In genomic region chr20:1810926-1811620, GRCh38 we compare ENCODE assay signal across 8 cellular contexts.
DNase-seq lines count a peak whose midpoint lies in the region; ATAC-seq and TF ChIP-seq lines count a peak whose summit lies in the region.

No MANE protein-coding gene starts in this region.

- intact Hi-C loops in head of caudate nucleus (cut with DNase I) (no loop called here), psoas muscle (cut with DNase I) (no loop called here)

- peak; percentile 11 for DNase-seq in G401 (ENCODE audit: low spot score)
- peak; percentile 33 for DNase-seq in SW480 (ENCODE audit: low spot score)
- peak in 33 of 42 donors; percentile 33 to 86 (median 61) for DNase-seq in head of caudate nucleus
- DNase-seq in psoas muscle: no peak
- DNase-seq in NCI-H128 (lab: John Stamatoyannopoulos, UW; ENCODE audit: unreplicated experiment): no peak
- no peak for DNase-seq in foreskin melanocyte

- H3K4me1 ChIP-seq in psoas muscle: peaks cover 30% of the 10 kb centered on the region

- WGBS in psoas muscle, 3 donors: 26 to 38% (median 29%) methylated on average over 7 of the region's 7 CpGs

- no peak overlapping the region for H3K4me3 ChIP-seq in psoas muscle

- H3K9me3 ChIP-seq in psoas muscle: no peaks in the 10 kb centered on the region

- TF ChIP-seq CTCF in psoas muscle (IDR thresholded peaks at IDR 0.05): no peak

- no peaks in the 10 kb centered on the region for H3K36me3 ChIP-seq in psoas muscle (ENCODE audit: insufficient read depth in 1 of 2, low read depth in 1 of 2)

- ATAC-seq in psoas muscle (peak; percentile 31 to 47 (median 46)), GM18909 (IDR thresholded peaks at IDR 0.05; ENCODE audit: poor library complexity, unreplicated experiment) (no peak), HG02970 (IDR thresholded peaks at IDR 0.05; ENCODE audit: low FRiP score, unreplicated experiment) (no peak)

- peak overlapping the region; percentile 36 for H3K27ac ChIP-seq in psoas muscle

- in situ Hi-C loops in G401 (cut with HindIII; ENCODE audit: low sequenced_read_pairs): no loop called here

- H3K27me3 ChIP-seq in psoas muscle (ENCODE audit: insufficient read depth in 3 of 3, low read length in 2 of 3): no peaks in the 10 kb centered on the region

Comparison
In these comparisons a context has a peak if more than half of its experiments do, and no peak if none do; other contexts are left out.
1. DNase-seq: peak in G401 (single experiment), SW480 (single experiment) and head of caudate nucleus (33 of 42); none in psoas muscle (0 of 2), NCI-H128 (single experiment) and foreskin melanocyte (single experiment).
2. ATAC-seq: peak in psoas muscle (4 of 4); none in GM18909 (single experiment) and HG02970 (single experiment).